Comparison of ENCODE assay signal across 19 cellular contexts in genomic region chr13:73248154-73248553, GRCh38.
"Had no signal": no experiment of that assay in that cellular context is flagged by ENCODE, and none has a peak within 500 bp of the region (broad histone marks: within the 10 kb centered on the region; RNA-seq: fewer than 3 reads in every experiment).

No MANE protein-coding gene starts in this region.

- H3K4me1 ChIP-seq: SJSA1 had no signal

- H3K27me3 ChIP-seq: MG63, Peyer's patch, SJSA1 had no signal

- H3K36me3 ChIP-seq: MG63, Peyer's patch, SJSA1 had no signal

- ATAC-seq: HepG2 had no signal

- DNase-seq: Karpas-422, KG1, NCI-H1092, NCI-H1105 treated with DMSO at 0.1 percent for 48 hours, NCI-H1417 treated with DMSO at 0.1 percent for 48 hours, NCI-H187, NCI-H2081 treated with DMSO at 0.1 percent for 48 hours, NCI-H2171, NCI-H226, NCI-H446, NCI-H510A, NCI-H524 treated with DMSO at 0.1 percent for 48 hours, NCI-H774, Peyer's patch, Right ventricle myocardium superior, SIG-M5 had no signal

- H3K4me3 ChIP-seq: MG63, Peyer's patch, SJSA1 had no signal

- H3K27ac ChIP-seq: SJSA1 had no signal

- H3K9me3 ChIP-seq: MG63, Peyer's patch, SJSA1 had no signal
